Comparison of ENCODE assay signal across 9 cellular contexts in the genomic region with DNA sequence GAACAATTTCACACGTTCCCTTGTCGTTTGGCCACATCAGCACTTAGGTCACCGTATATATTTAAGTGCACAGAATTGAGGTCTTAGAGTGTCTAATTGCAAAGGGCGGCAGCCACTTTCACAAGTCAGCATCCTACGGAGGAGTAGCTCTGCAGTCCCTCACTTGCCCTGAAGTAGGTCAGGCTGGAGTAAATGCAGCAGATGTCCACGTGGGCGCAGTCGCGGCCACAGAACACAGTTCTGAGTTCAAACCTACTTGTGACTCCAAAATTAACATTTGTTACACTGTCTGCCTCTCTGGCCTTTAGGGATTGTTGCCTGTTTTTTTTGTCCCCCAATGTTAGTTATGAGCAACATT.
A peak's percentile ranks its signal among the peaks of the same experiment; 100 is the strongest.
DNase-seq lines count a peak whose midpoint lies in the region; ATAC-seq and TF ChIP-seq lines count a peak whose summit lies in the region.
"Had no signal": no experiment of that assay in that cellular context is flagged by ENCODE, and none has a peak within 500 bp of the region (broad histone marks: within the 10 kb centered on the region; RNA-seq: fewer than 3 reads in every experiment).

No MANE protein-coding gene starts in this region.

- no peaks in the 10 kb centered on the region for H3K36me3 Mint-ChIP-seq in HFFc6 (ENCODE audit: low read depth)

- peak overlapping the region; percentile 80; the same call in 1 of the 2 replicates for H3K4me3 Mint-ChIP-seq in HFFc6

- no peaks in the 10 kb centered on the region for H3K36me3 ChIP-seq in WERI-Rb-1

- H3K27me3 Mint-ChIP-seq in HFFc6 (ENCODE audit: insufficient read depth): peaks cover 16% of the 10 kb centered on the region

- no peak for ATAC-seq in GM19452 (IDR thresholded peaks at IDR 0.05; ENCODE audit: unreplicated experiment)
- ATAC-seq in HG03280 (IDR thresholded peaks at IDR 0.05; ENCODE audit: unreplicated experiment): no peak
- ATAC-seq: stimulated activated naive CD8-positive, alpha-beta T cell treated with anti-CD3 and anti-CD28 coated beads, Interleukin-15, Interleukin-2, amounts not matched to agents 100 U/mL and 50 U/mL, for 24 hours had no signal

- H3K27ac ChIP-seq in WERI-Rb-1: no peak overlapping the region; the same call in 1 of the 2 replicates

- H3K27me3 ChIP-seq in WERI-Rb-1 (ENCODE audit: insufficient read depth, low read depth, severe bottlenecking): no peaks in the 10 kb centered on the region

- H3K9me3 ChIP-seq in WERI-Rb-1 (ENCODE audit: severe bottlenecking): no peaks in the 10 kb centered on the region

- no peak overlapping the region; the same call in none of the 2 replicates for H3K4me3 ChIP-seq in WERI-Rb-1 (ENCODE audit: low read depth, low read length)

- peaks cover 9% of the 10 kb centered on the region for H3K4me1 Mint-ChIP-seq in HFFc6 (ENCODE audit: low read depth)

- DNase-seq in COLO829 (ENCODE audit: low spot score) (peak; percentile 46), HFFc6 (peak; percentile 54), WERI-Rb-1 (peak; percentile 63), kidney tubule cell (ENCODE audit: low spot score) (peak; percentile 53), GF-D8 (lab: John Stamatoyannopoulos, UW) (no peak), T-helper 1 cell (no peak)
- DNase-seq: stimulated activated naive CD8-positive, alpha-beta T cell treated with anti-CD3 and anti-CD28 coated beads, Interleukin-15, Interleukin-2, amounts not matched to agents 100 U/mL and 50 U/mL, for 24 hours had no signal

- no peaks in the 10 kb centered on the region for H3K9me3 Mint-ChIP-seq in HFFc6

- no peak overlapping the region for H3K27ac Mint-ChIP-seq in HFFc6

- TF ChIP-seq CTCF in HFFc6 (IDR thresholded peaks at IDR 0.05): peak; percentile 72
- TF ChIP-seq CTCF in WERI-Rb-1 (IDR thresholded peaks at IDR 0.05; ENCODE audit: low read depth, low read length): peak; percentile 61

Comparison
In these comparisons a context has a peak if more than half of its experiments do, and no peak if none do; other contexts are left out.
1. DNase-seq: peak in COLO829 (single experiment), HFFc6 (single experiment), WERI-Rb-1 (single experiment) and kidney tubule cell (single experiment); none in GF-D8 (single experiment) and T-helper 1 cell (0 of 5).